In the genomic region with DNA sequence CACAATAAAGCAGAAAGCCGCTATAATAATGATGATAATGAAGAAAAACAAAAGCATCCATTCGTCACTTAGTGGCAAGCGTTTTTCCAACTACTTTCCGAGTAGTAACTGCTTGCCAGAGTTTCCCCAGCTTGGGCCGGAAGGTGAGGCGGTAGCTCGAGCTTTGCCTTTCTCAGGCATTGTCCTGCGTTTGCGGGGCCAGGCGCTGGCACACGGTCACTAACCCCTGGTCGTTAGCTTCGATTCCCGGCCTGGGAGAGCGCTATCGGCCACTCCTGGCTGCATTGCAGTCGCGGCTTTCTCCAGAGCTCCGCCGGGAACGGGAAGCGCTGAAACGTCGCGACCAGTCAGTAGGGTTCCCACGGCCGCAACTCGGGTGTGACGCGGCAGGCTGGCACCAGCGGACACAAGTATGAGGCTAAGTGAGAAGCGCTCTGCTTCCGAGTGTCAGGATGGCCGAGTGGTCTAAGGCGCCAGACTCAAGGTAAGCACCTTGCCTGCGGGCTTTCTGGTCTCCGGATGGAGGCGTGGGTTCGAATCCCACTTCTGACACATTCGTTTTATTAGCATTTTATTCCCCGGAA, we compare ENCODE assay signal across 8 cellular contexts. TPM values are rescaled to one million over a fixed set of nuclear protein-coding genes. Genes with fewer than 3 reads are reported as not detected.
DNase-seq lines count a peak whose midpoint lies in the region; ATAC-seq and TF ChIP-seq lines count a peak whose summit lies in the region.

No MANE protein-coding gene starts in this region.

- H3K79me2 ChIP-seq in SU-DHL-6 (ENCODE audit: insufficient read depth, low read length), result no peaks in the 10 kb centered on the region

- peaks cover 9% of the 10 kb centered on the region for H3F3A ChIP-seq in SU-DHL-6 (ENCODE audit: insufficient read depth)

- peak overlapping the region; percentile 54 for H3K4me2 ChIP-seq in SU-DHL-6 (ENCODE audit: low read depth, low read length, poor library complexity, severe bottlenecking)

- H3K9me3 ChIP-seq in SU-DHL-6 (ENCODE audit: insufficient read depth, low read length), result no peaks in the 10 kb centered on the region
- H3K9me3 ChIP-seq in adipocyte (ENCODE audit: control insufficient read depth, low read length), result no peaks in the 10 kb centered on the region
- peaks cover 0 to 4% (median 0%) of the 10 kb centered on the region in 11 donors for H3K9me3 ChIP-seq in heart right ventricle
- no peaks in the 10 kb centered on the region for H3K9me3 ChIP-seq in upper lobe of left lung

- TF ChIP-seq CTCF in GM12864 (IDR thresholded peaks at IDR 0.05; ENCODE audit: low read depth, low read length, missing control alignments) (no peak), SU-DHL-6 (IDR thresholded peaks at IDR 0.05; ENCODE audit: insufficient read depth, low read length, poor library complexity, severe bottlenecking) (no peak), heart right ventricle (IDR thresholded peaks at IDR 0.05) (no peak), upper lobe of left lung (IDR thresholded peaks at IDR 0.05) (no peak)

- DNase-seq in GM12864 (ENCODE audit: low read depth), result peak; percentile 88
- peak; percentile 87 to 99 (median 94) for DNase-seq in NCI-H1417 (lab: John Stamatoyannopoulos, UW)
- peak; percentile 97 for DNase-seq in adipocyte (ENCODE audit: low read depth)
- peak; percentile 91 to 95 for DNase-seq in heart right ventricle
- DNase-seq in posterior cingulate gyrus, result peak; percentile 94 to 99 (median 96)
- DNase-seq in upper lobe of left lung, result peak; percentile 94 to 96

- ATAC-seq in HG02763 (IDR thresholded peaks at IDR 0.05; ENCODE audit: unreplicated experiment) (peak; percentile 82), heart right ventricle (peak; percentile 93 to 97 (median 96)), upper lobe of left lung (ENCODE audit: low FRiP score in 2 of 2) (peak; percentile 96 to 97)

- no peak for TF ChIP-seq EP300 in upper lobe of left lung (IDR thresholded peaks at IDR 0.05)

- H3K27me3 ChIP-seq in SU-DHL-6 (ENCODE audit: low read length) (no peaks in the 10 kb centered on the region), adipocyte (replicated peaks; ENCODE audit: control insufficient read depth, insufficient read depth, low read length) (peaks cover 1% of the 10 kb centered on the region), heart right ventricle (no peaks in the 10 kb centered on the region), upper lobe of left lung (no peaks in the 10 kb centered on the region)

- peak in 3 of 4 donors; percentile 25 to 64 (median 53) for TF ChIP-seq POLR2A in upper lobe of left lung (IDR thresholded peaks at IDR 0.05)

- WGBS in heart right ventricle, 2 donors, result 0 to 1% methylated on average over 41 of the region's 41 CpGs
- WGBS in upper lobe of left lung, 2 donors, result 0 to 1% methylated on average over 18 to 38 of the region's 41 CpGs

- H3K9me2 ChIP-seq in SU-DHL-6 (replicated peaks; ENCODE audit: insufficient read depth, low read length), result no peaks in the 10 kb centered on the region

- H2AFZ ChIP-seq in SU-DHL-6 (ENCODE audit: low read depth, low read length, severe bottlenecking), result peak overlapping the region; percentile 84

- no peak overlapping the region for H3K27ac ChIP-seq in SU-DHL-6 (ENCODE audit: low read depth, low read length)
- H3K27ac ChIP-seq in heart right ventricle, result peak overlapping the region; percentile 74 to 98 (median 93)
- peak overlapping the region; percentile 91 to 97 (median 96) for H3K27ac ChIP-seq in upper lobe of left lung

- intact Hi-C loops in heart right ventricle (cut with DNase I), result loop anchor here in 1 of 10 donors (1.0 to 2.0 kb wide), 2 partner anchors 33 to 47 kb away; a partner anchor contains a TSS
- intact Hi-C loops in posterior cingulate gyrus (cut with DNase I), result no loop called here

- peaks cover 7% of the 10 kb centered on the region for H3K4me1 ChIP-seq in adipocyte (ENCODE audit: control insufficient read depth, insufficient read depth, low read length)
- H3K4me1 ChIP-seq in heart right ventricle, result peaks cover 0 to 12% (median 3%) of the 10 kb centered on the region in 9 donors
- H3K4me1 ChIP-seq in upper lobe of left lung, result peaks cover 7 to 12% (median 11%) of the 10 kb centered on the region in 4 donors

- H3K9ac ChIP-seq in SU-DHL-6 (ENCODE audit: low read length), result peak overlapping the region; percentile 57
- peak overlapping the region; percentile 84 for H3K9ac ChIP-seq in adipocyte (ENCODE audit: low read length)

- H3K36me3 ChIP-seq in SU-DHL-6 (ENCODE audit: low read length), result no peaks in the 10 kb centered on the region
- H3K36me3 ChIP-seq in adipocyte (ENCODE audit: control insufficient read depth, insufficient read depth, low read length, severe bottlenecking), result no peaks in the 10 kb centered on the region
- no peaks in the 10 kb centered on the region for H3K36me3 ChIP-seq in heart right ventricle
- no peaks in the 10 kb centered on the region for H3K36me3 ChIP-seq in upper lobe of left lung

- H3K4me3 ChIP-seq in GM12864 (ENCODE audit: low read depth, low read length) (peak overlapping the region; percentile 75), SU-DHL-6 (ENCODE audit: insufficient read depth, low read length, poor library complexity, severe bottlenecking) (peak overlapping the region; percentile 65), adipocyte (ENCODE audit: low read length) (peak overlapping the region; percentile 86), heart right ventricle (peak overlapping the region; percentile 34 to 81 (median 70)), upper lobe of left lung (peak overlapping the region; percentile 53 to 57 (median 54))

- no peaks in the 10 kb centered on the region for H4K20me1 ChIP-seq in SU-DHL-6 (ENCODE audit: low read depth, low read length)

RNA-seq across cellular contexts. Expression of a gene that starts 14.6 kb away (rescaled TPM):
- total RNA-seq in heart right ventricle (10 to 100 TPM in 9 of 10 donors, 1 to 10 TPM in 1; 7.1 to 26.5 (median 11.8) TPM), upper lobe of left lung (100 to 1,000 TPM in 1 of 6 donors, 10 to 100 TPM in 5; 25.7 to 248 (median 34.1) TPM)
- polyA plus RNA-seq in heart right ventricle, result 100 to 1,000 TPM in 1 of 2 donors, 10 to 100 TPM in 1; 23.0 to 102 TPM

RNA-seq across cellular contexts. Expression of a gene that starts 32.5 kb away (rescaled TPM):
- total RNA-seq in heart right ventricle (1 to 10 TPM; 1.3 to 3.4 (median 2.2) TPM), upper lobe of left lung (10 to 100 TPM in 2 of 6 donors, 1 to 10 TPM in 4; 5.6 to 19.9 (median 6.7) TPM)
- 1 to 10 TPM; 1.7 to 3.0 TPM for polyA plus RNA-seq in heart right ventricle

RNA-seq across cellular contexts. Expression of a gene that starts 35.5 kb away (rescaled TPM):
- total RNA-seq in heart right ventricle, result 10 to 100 TPM; 31.9 to 44.4 (median 37.3) TPM
- 10 to 100 TPM; 16.1 to 36.1 TPM for polyA plus RNA-seq in heart right ventricle
- total RNA-seq in upper lobe of left lung, result 10 to 100 TPM; 32.5 to 47.7 (median 45.8) TPM

RNA-seq across cellular contexts. Expression of a gene that starts 47.8 kb away (rescaled TPM):
- total RNA-seq in heart right ventricle (10 to 100 TPM; 14.9 to 26.2 (median 18.0) TPM), upper lobe of left lung (10 to 100 TPM; 18.5 to 35.6 (median 22.5) TPM)
- polyA plus RNA-seq in heart right ventricle, result 10 to 100 TPM; 19.2 to 30.5 TPM
